ENCODE assay signal across 8 cellular contexts in genomic region chr12:102740157-102741032, GRCh38.
DNase-seq lines count a peak whose midpoint lies in the region; ATAC-seq, FAIRE-seq and TF ChIP-seq lines count a peak whose summit lies in the region.

No MANE protein-coding gene starts in this region.

- no peaks in the 10 kb centered on the region for H3K36me3 ChIP-seq in kidney (ENCODE audit: control insufficient read depth in 1 of 2, insufficient read depth in 2 of 2, low read length in 2 of 2)
- no peaks in the 10 kb centered on the region for H3K36me3 ChIP-seq in ovary

- ATAC-seq in stimulated activated naive CD8-positive, alpha-beta T cell treated with anti-CD3 and anti-CD28 coated beads, Interleukin-15, Interleukin-2, amounts not matched to agents 100 U/mL and 50 U/mL, for 24 hours: no peak

- in situ Hi-C loops in GM13977 (cut with MboI; ENCODE audit: low pct_unique_long_range_greater_than_20kb, low sequenced_read_pairs, unreplicated experiment): loop anchor here (25.0 kb wide), 2 partner anchors 803 to 978 kb away; no protein-coding TSS in a partner anchor

- H3K4me1 ChIP-seq in kidney (ENCODE audit: control insufficient read depth in 1 of 2, insufficient read depth in 1 of 2, low read depth in 1 of 2, low read length in 2 of 2) (no peaks in the 10 kb centered on the region), ovary (ENCODE audit: insufficient read depth) (peaks cover 4% of the 10 kb centered on the region)

- H3K27ac ChIP-seq in kidney (ENCODE audit: low read depth in 2 of 2, low read length in 2 of 2) (no peak overlapping the region), ovary (no peak overlapping the region)

- WGBS in ovary, 3 donors: 25 to 28% (median 25%) methylated on average over 3 of the region's 3 CpGs

- H3K4me3 ChIP-seq in fibroblast of pulmonary artery (replicated peaks; ENCODE audit: low read depth, low read length): no peak overlapping the region
- H3K4me3 ChIP-seq in kidney (ENCODE audit: low read length in 2 of 2): no peak overlapping the region
- H3K4me3 ChIP-seq in ovary: no peak overlapping the region

- H3K9me3 ChIP-seq in kidney (ENCODE audit: control insufficient read depth in 1 of 2, low read length in 2 of 2) (no peaks in the 10 kb centered on the region), ovary (no peaks in the 10 kb centered on the region)

- H3K9ac ChIP-seq in kidney (ENCODE audit: low read length in 2 of 2): no peak overlapping the region

- DNase-seq in A172 (ENCODE audit: low spot score): peak; percentile 43
- no peak for DNase-seq in GM13977 (ENCODE audit: low spot score)
- peak; percentile 64 for DNase-seq in NCI-H774 (lab: John Stamatoyannopoulos, UW)
- DNase-seq in fibroblast of pulmonary artery (ENCODE audit: low read depth): peak; percentile 35
- DNase-seq in GDM1 (lab: John Stamatoyannopoulos, UW): no peak
- DNase-seq in stimulated activated naive CD8-positive, alpha-beta T cell treated with anti-CD3 and anti-CD28 coated beads, Interleukin-15, Interleukin-2, amounts not matched to agents 100 U/mL and 50 U/mL, for 24 hours: no peak
- no peak for DNase-seq in kidney
- no peak for DNase-seq in ovary

- TF ChIP-seq POLR2A in ovary (IDR thresholded peaks at IDR 0.05): no peak

- FAIRE-seq in kidney (lab: Jason Lieb, UNC): no peak

- no peak for TF ChIP-seq EP300 in ovary (IDR thresholded peaks at IDR 0.05)

- intact Hi-C loops in kidney (cut with DNase I): no loop called here
- intact Hi-C loops in ovary (cut with DNase I): no loop called here

- H3K27me3 ChIP-seq in ovary: no peaks in the 10 kb centered on the region

- peak; percentile 33 for TF ChIP-seq CTCF in GM13977 (IDR thresholded peaks at IDR 0.05; ENCODE audit: extremely low read depth, insufficient read depth, missing control alignments)
- peak; percentile 9 for TF ChIP-seq CTCF in fibroblast of pulmonary artery (IDR thresholded peaks at IDR 0.05; ENCODE audit: low read length, missing control alignments)
- no peak for TF ChIP-seq CTCF in kidney (IDR thresholded peaks at IDR 0.05; ENCODE audit: borderline replicate concordance, extremely low read depth, insufficient read depth)
- TF ChIP-seq CTCF in ovary (IDR thresholded peaks at IDR 0.05): no peak

Comparison
In these comparisons a context has a peak if more than half of its experiments do, and no peak if none do; other contexts are left out.
1. DNase-seq: peak in A172 (single experiment), NCI-H774 (single experiment) and fibroblast of pulmonary artery (single experiment); none in GM13977 (single experiment), GDM1 (single experiment), stimulated activated naive CD8-positive, alpha-beta T cell treated with anti-CD3 and anti-CD28 coated beads, Interleukin-15, Interleukin-2, amounts not matched to agents 100 U/mL and 50 U/mL, for 24 hours (single experiment), kidney (single experiment) and ovary (0 of 5).
2. CTCF ChIP-seq: peak in GM13977 (single experiment) and fibroblast of pulmonary artery (single experiment); none in kidney (single experiment) and ovary (0 of 3).